In the genomic region with DNA sequence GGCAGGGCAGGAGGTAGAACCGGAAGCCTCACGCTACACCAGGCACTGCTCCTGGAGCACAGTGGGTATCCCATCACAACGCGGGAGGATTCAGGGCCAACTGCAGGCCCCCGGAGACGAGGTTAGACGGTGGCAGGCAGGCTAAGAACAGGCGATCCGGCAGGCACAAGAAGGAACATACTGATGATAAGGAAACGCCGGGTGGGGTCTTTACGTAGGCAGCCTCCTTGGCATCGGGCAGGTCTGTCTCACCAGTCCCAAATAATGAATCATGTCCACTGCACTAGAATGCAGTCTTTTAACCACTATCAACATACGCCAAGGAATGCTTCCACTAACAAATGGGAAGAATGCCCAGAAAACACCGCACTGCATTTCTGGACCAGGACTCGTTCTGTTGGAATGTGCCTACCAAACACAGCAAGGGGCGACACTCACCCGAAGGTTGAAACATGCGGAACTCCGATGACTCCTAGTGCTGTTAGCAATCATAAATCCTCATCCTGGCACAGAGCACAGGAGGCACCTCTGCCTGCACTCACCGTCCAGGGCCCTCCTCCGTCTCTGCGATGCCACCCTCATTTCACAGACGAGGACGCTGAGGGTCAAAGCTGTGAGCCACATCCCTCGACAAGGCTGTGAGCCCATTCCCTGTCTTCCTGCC, we compare ENCODE assay signal across 10 cellular contexts. TPM values are rescaled to one million over a fixed set of nuclear protein-coding genes. Genes with fewer than 3 reads are reported as not detected.
A peak's percentile ranks its signal among the peaks of the same experiment; 100 is the strongest.
DNase-seq lines count a peak whose midpoint lies in the region; ATAC-seq, FAIRE-seq and TF ChIP-seq lines count a peak whose summit lies in the region.
"Had no signal": no experiment of that assay in that cellular context is flagged by ENCODE, and none has a peak within 500 bp of the region (broad histone marks: within the 10 kb centered on the region; RNA-seq: fewer than 3 reads in every experiment).

No MANE protein-coding gene starts in this region.

- H3K36me3 ChIP-seq in gastroesophageal sphincter = peaks cover 0 to 21% of the 10 kb centered on the region in 2 donors

- no peak for TF ChIP-seq CTCF in D721Med (IDR thresholded peaks at IDR 0.05; ENCODE audit: insufficient read depth, missing control alignments)
- TF ChIP-seq CTCF in gastroesophageal sphincter (IDR thresholded peaks at IDR 0.05) = no peak
- no peak for TF ChIP-seq CTCF in progenitor cell of endocrine pancreas (IDR thresholded peaks at IDR 0.05; ENCODE audit: unreplicated experiment)

- peak overlapping the region; percentile 45 for H3K27ac Mint-ChIP-seq in progenitor cell of endocrine pancreas
- H3K27ac Mint-ChIP-seq: T-helper 2 cell treated with Interferon-gamma antibody and Interleukin-4, amounts not matched to agents 5 μg/mL and 100 μg/mL, for 36 hours had no signal

- peaks cover 26% of the 10 kb centered on the region for H3K36me3 Mint-ChIP-seq in progenitor cell of endocrine pancreas (ENCODE audit: insufficient read depth)

- peaks cover 41% of the 10 kb centered on the region for H3K4me1 Mint-ChIP-seq in progenitor cell of endocrine pancreas (ENCODE audit: low read depth)

- TF ChIP-seq EP300 in gastroesophageal sphincter (IDR thresholded peaks at IDR 0.05) = no peak

- no peaks in the 10 kb centered on the region for H3K27me3 ChIP-seq in gastroesophageal sphincter

- DNase-seq in D721Med (ENCODE audit: insufficient read length, low spot score) = no peak
- peak; percentile 83 for DNase-seq in T1000 (lab: John Stamatoyannopoulos, UW)
- no peak for DNase-seq in progenitor cell of endocrine pancreas (ENCODE audit: low spot score, unreplicated experiment)
- DNase-seq in SW480 (ENCODE audit: low spot score) = no peak
- no peak for DNase-seq in D341Med (ENCODE audit: low spot score)
- no peak for DNase-seq in NCI-H510A (lab: John Stamatoyannopoulos, UW)

- FAIRE-seq in D721Med (lab: Jason Lieb, UNC) = peak; percentile 29
- FAIRE-seq: frontal cortex had no signal

- 54 to 57% methylated on average over 6 of the region's 26 CpGs for WGBS in gastroesophageal sphincter (ENCODE audit: low coverage in 1 of 2), 2 donors

- TF ChIP-seq POLR2A in gastroesophageal sphincter (IDR thresholded peaks at IDR 0.05) = no peak

- H3K9me3 ChIP-seq in gastroesophageal sphincter = no peaks in the 10 kb centered on the region

- no peaks in the 10 kb centered on the region for H3K9me3 Mint-ChIP-seq in progenitor cell of endocrine pancreas (ENCODE audit: low read depth)
- H3K9me3 Mint-ChIP-seq: T-helper 2 cell treated with Interferon-gamma antibody and Interleukin-4, amounts not matched to agents 5 μg/mL and 100 μg/mL, for 36 hours had no signal

- peak overlapping the region in 1 of 2 donors; percentile 32 for H3K4me3 ChIP-seq in gastroesophageal sphincter

- H3K27ac ChIP-seq in gastroesophageal sphincter = peak overlapping the region; percentile 36 to 87 (median 86)

- no peaks in the 10 kb centered on the region for H3K27me3 Mint-ChIP-seq in progenitor cell of endocrine pancreas

- no peak overlapping the region for H3K4me3 Mint-ChIP-seq in progenitor cell of endocrine pancreas (ENCODE audit: low read depth)
- H3K4me3 Mint-ChIP-seq: T-helper 2 cell treated with Interferon-gamma antibody and Interleukin-4, amounts not matched to agents 5 μg/mL and 100 μg/mL, for 36 hours had no signal

- ATAC-seq in gastroesophageal sphincter = peak; percentile 88
- ATAC-seq in GM18870 (IDR thresholded peaks at IDR 0.05; ENCODE audit: unreplicated experiment) = no peak

- H3K4me1 ChIP-seq in gastroesophageal sphincter = peaks cover 0 to 60% (median 16%) of the 10 kb centered on the region in 3 donors

RNA-seq across cellular contexts. Expression of gene ZNF516, which starts 35.2 kb away (rescaled TPM):
- 10 to 100 TPM; 17.8 to 43.8 (median 29.9) TPM for total RNA-seq in gastroesophageal sphincter
- 106 and 108 TPM in 2 replicates for total RNA-seq in progenitor cell of endocrine pancreas
